ENCODE assay signal across 25 cellular contexts in the genomic region with DNA sequence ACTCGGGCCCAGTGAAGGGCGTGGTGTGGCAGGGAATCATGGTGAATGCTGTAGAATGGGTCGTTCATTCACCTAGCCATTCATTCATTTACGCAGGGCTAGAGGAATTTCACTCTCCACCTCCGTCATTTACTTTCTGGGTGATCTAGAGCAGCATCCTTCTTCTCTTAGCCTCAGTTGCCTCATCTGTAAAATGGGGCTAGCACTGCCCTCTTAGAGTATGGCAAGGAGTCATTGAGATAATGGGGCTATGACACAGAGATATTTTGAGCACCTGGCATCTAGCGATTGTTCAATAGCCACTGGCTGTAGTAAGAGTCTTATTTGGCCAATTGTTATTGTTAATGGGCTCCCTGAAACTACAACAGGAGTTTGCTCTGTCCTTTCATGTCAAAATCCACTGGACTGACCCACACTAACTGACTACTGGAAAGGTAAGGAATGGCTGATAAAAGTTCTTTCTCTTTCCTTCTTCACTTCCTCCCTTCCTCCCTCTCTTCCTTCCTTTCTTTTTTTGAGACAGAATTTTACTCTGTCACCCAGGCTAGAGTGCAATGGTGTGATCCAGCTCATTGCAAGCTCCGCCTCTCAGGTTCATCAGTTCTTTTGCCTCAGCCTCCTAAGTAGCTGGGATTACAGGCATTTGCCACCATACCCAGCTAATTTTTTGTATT.
A peak's percentile ranks its signal among the peaks of the same experiment; 100 is the strongest.
DNase-seq lines count a peak whose midpoint lies in the region; ATAC-seq, FAIRE-seq and TF ChIP-seq lines count a peak whose summit lies in the region.
"Had no signal": no experiment of that assay in that cellular context is flagged by ENCODE, and none has a peak within 500 bp of the region (broad histone marks: within the 10 kb centered on the region; RNA-seq: fewer than 3 reads in every experiment).

No MANE protein-coding gene starts in this region.

- H2AFZ ChIP-seq in HepG2 (ENCODE audit: low read length) = no peak overlapping the region

- no peak overlapping the region for H3K4me3 ChIP-seq in HepG2 (replicated peaks in 1 of 3; ENCODE audit: insufficient read depth in 1 of 3, low read depth in 2 of 3, low read length in 3 of 3)
- H3K4me3 ChIP-seq in right lobe of liver = no peak overlapping the region
- H3K4me3 ChIP-seq: GM12878, HAP-1, SK-N-MC had no signal

- TF ChIP-seq RAD21 in HepG2 (CRISPR knock-in tag; IDR thresholded peaks at IDR 0.05) = no peak

- H3K4me1 ChIP-seq in HepG2 (ENCODE audit: insufficient read depth, low read length) = peaks cover 29% of the 10 kb centered on the region
- H3K4me1 ChIP-seq in right lobe of liver = no peaks in the 10 kb centered on the region
- H3K4me1 ChIP-seq: HAP-1 had no signal

- no peaks in the 10 kb centered on the region for H3K79me2 ChIP-seq in HepG2 (ENCODE audit: insufficient read depth, low read length)

- POLR2A ChIA-PET in HepG2 (lab: Yijun Ruan, JAX) = no interaction called here

- H3K27ac ChIP-seq in HepG2 (ENCODE audit: extremely low read length, insufficient read depth, low read length) = no peak overlapping the region
- no peak overlapping the region for H3K27ac ChIP-seq in right lobe of liver
- H3K27ac ChIP-seq in KOPT-K1 (ENCODE audit: low read depth, low read length, poor library complexity, severe bottlenecking) = peak overlapping the region; percentile 46
- H3K27ac ChIP-seq: SK-N-MC had no signal

- H3K27me3 ChIP-seq in HepG2 (ENCODE audit: control insufficient read depth in 1 of 2, insufficient read depth in 2 of 2, low read length in 2 of 2) = peaks cover 0 to 8% of the 10 kb centered on the region in 2 experiments; a peak in 1 of 5 replicates
- H3K27me3 ChIP-seq in right lobe of liver = no peaks in the 10 kb centered on the region

- TF ChIP-seq EP300 in HepG2 (IDR thresholded peaks at IDR 0.05; ENCODE audit: low read depth in 2 of 2, low read length in 2 of 2) (no peak), HepG2 (CRISPR knock-in tag; IDR thresholded peaks at IDR 0.05; ENCODE audit: borderline replicate concordance) (no peak)

- H3K36me3 ChIP-seq in HepG2 (replicated peaks in 1 of 2; ENCODE audit: control insufficient read depth in 1 of 2, insufficient read depth in 2 of 2, low read length in 2 of 2) = no peaks in the 10 kb centered on the region
- H3K36me3 ChIP-seq in right lobe of liver = no peaks in the 10 kb centered on the region
- H3K36me3 ChIP-seq in KOPT-K1 (ENCODE audit: insufficient read depth, low read length) = no peaks in the 10 kb centered on the region
- H3K36me3 ChIP-seq: HAP-1 had no signal

- CTCF ChIA-PET in HepG2 (lab: Yijun Ruan, JAX; ENCODE audit: low intra/inter-chr PET ratio, low total read pairs) = no interaction called here

- 73% methylated on average over 7 of the region's 7 CpGs for WGBS in HepG2 (ENCODE audit: low lambda C conversion rate)
- WGBS in right lobe of liver (ENCODE audit: insufficient coverage, low coverage, low lambda C conversion rate, missing lambda C conversion rate) = 62% methylated on average over 6 of the region's 7 CpGs

- TF ChIP-seq POLR2A in HepG2 (IDR thresholded peaks at IDR 0.05; ENCODE audit: insufficient read depth in 1 of 2, low read depth in 2 of 2, low read length in 2 of 2) = no peak
- TF ChIP-seq POLR2A in right lobe of liver (IDR thresholded peaks at IDR 0.05) = no peak

- no peaks in the 10 kb centered on the region for H3K9me3 ChIP-seq in HepG2 (ENCODE audit: low read length)
- no peaks in the 10 kb centered on the region for H3K9me3 ChIP-seq in right lobe of liver
- no peaks in the 10 kb centered on the region for H3K9me3 ChIP-seq in KOPT-K1 (ENCODE audit: insufficient read depth, low read length, poor library complexity, severe bottlenecking)
- H3K9me3 ChIP-seq: HAP-1 had no signal

- no TSS peak for BruUV-seq in HepG2 (replicated peaks; lab: Mats Ljungman, UMichigan)

- no peaks in the 10 kb centered on the region for H4K20me1 ChIP-seq in HepG2 (ENCODE audit: insufficient read depth, low read length)

- FAIRE-seq in HepG2 (lab: Jason Lieb, UNC) = no peak
- FAIRE-seq: GM12878, RCC 7860 had no signal

- intact Hi-C loops in HepG2 (cut with micrococcal nuclease; ENCODE audit: unreplicated experiment) = no loop called here
- intact Hi-C loops in right lobe of liver (cut with DNase I) = no loop called here

- H3K9ac ChIP-seq in HepG2 (ENCODE audit: insufficient read depth, low read depth, low read length) = no peak overlapping the region

- TF ChIP-seq CTCF in HepG2 (CRISPR knock-in tag; IDR thresholded peaks at IDR 0.05) (no peak), right lobe of liver (IDR thresholded peaks at IDR 0.05) (no peak)

- H3K4me2 ChIP-seq in HepG2 (ENCODE audit: low read depth, low read length) = no peak overlapping the region

- DNase-seq in HepG2 (ENCODE audit: low spot score) (no peak), right lobe of liver (no peak), islet precursor cell (peak; percentile 2), ureter (ENCODE audit: low spot score) (peak; percentile 3), DMS 273 (lab: John Stamatoyannopoulos, UW; ENCODE audit: unreplicated experiment) (no peak), T-helper 1 cell (no peak), NCI-H128 (lab: John Stamatoyannopoulos, UW; ENCODE audit: unreplicated experiment) (no peak)
- DNase-seq: CD4-positive, alpha-beta T cell; COR-L47; EL; GDM1; GOT3; Karpas-422; NCI-H1092 treated with DMSO at 0.1 percent for 48 hours; NCI-H146; NCI-H1930; NCI-H446; NCI-H524 treated with DMSO at 0.1 percent for 48 hours; NCI-H774; SIG-M5 had no signal

- in situ Hi-C loops in HepG2 (cut with HindIII; ENCODE audit: extremely low pct_ligation_motif_present, low pct_unique_long_range_greater_than_20kb) = loop anchor here (25.0 kb wide), 1 partner anchor 93 kb away; the partner anchor contains the start of gene IGLL1

- no peak for ATAC-seq in HepG2
- no peak for ATAC-seq in right lobe of liver
- ATAC-seq: GM12878 had no signal

TF ChIP-seq in HepG2, 621 proteins besides CTCF, POLR2A, EP300 and RAD21:
- TF ChIP-seq ZNF629 (CRISPR knock-in tag; conservative IDR thresholded peaks at IDR 0.05) = peak; percentile 69
- no peak for TF ChIP-seq SIN3A (IDR thresholded peaks at IDR 0.05; ENCODE audit: borderline replicate concordance, low read depth, low read length)

Comparison
In these comparisons a context has a peak if more than half of its experiments do, and no peak if none do; other contexts are left out.
1. DNase-seq: peak in islet precursor cell (single experiment) and ureter (single experiment); none in HepG2 (single experiment), right lobe of liver (0 of 3), DMS 273 (single experiment), T-helper 1 cell (0 of 5) and NCI-H128 (single experiment).